19 cellular contexts compared by ENCODE assay signal in the genomic region with DNA sequence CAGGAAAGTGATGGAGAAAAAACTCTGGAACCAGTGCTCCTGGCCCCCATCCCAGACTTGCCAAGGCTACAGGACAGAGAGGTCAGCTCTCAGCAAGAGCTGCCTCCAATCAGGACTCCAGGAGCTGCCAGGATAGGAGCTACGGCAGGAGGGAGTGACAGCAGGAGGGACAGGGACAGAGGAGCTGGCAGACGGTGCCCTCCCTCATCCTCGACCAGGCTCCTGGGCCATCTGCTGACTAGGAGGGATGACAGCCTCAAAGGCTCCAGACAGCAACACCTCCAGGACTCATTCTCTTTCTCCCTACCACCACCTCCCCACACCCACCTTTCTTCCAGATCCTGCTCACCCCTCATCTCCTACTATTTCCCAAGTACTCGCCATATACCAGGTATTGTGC.
"Had no signal": no experiment of that assay in that cellular context is flagged by ENCODE, and none has a peak within 500 bp of the region (broad histone marks: within the 10 kb centered on the region; RNA-seq: fewer than 3 reads in every experiment).

No MANE protein-coding gene starts in this region.

- H3K4me3 ChIP-seq: adrenal gland, ascending aorta, colonic mucosa, dorsolateral prefrontal cortex, esophagus muscularis mucosa, left ventricle myocardium inferior, pancreas, upper lobe of right lung had no signal

- H3K36me3 ChIP-seq: adrenal gland, ascending aorta, brain microvascular endothelial cell, colonic mucosa, esophagus muscularis mucosa, left ventricle myocardium inferior, pancreas, upper lobe of right lung had no signal

- H3K4me1 ChIP-seq: adrenal gland, ascending aorta, colonic mucosa, esophagus muscularis mucosa, left ventricle myocardium inferior, pancreas, upper lobe of right lung had no signal

- DNase-seq: activated CD4-positive, alpha-beta T cell treated with anti-CD3 and anti-CD28 coated beads, Interleukin-2, amount 50 U/mL, for 4 hours; activated CD8-positive, alpha-beta memory T cell treated with anti-CD3 and anti-CD28 coated beads, Interleukin-2, amount 50 U/mL, for 48 hours; activated naive CD4-positive, alpha-beta T cell; activated T-cell treated with anti-CD3 and anti-CD28 coated beads, Interleukin-2, amount 50 U/mL, for 4 hours; adrenal gland; brain microvascular endothelial cell; colonic mucosa; hippocampal formation; kidney glomerular epithelial cell; left ventricle myocardium inferior; natural killer cell; pancreas; right cardiac atrium; stimulated activated CD4-positive, alpha-beta T cell treated with anti-CD3 and anti-CD28 coated beads, Interleukin-4, amount 100 ng/mL, for 24 hours; stimulated activated naive CD8-positive, alpha-beta T cell treated with anti-CD3 and anti-CD28 coated beads, Interleukin-15, Interleukin-2, amounts not matched to agents 100 U/mL and 50 U/mL, for 24 hours; upper lobe of right lung had no signal

- H3K27me3 ChIP-seq: adrenal gland, ascending aorta, brain microvascular endothelial cell, colonic mucosa, dorsolateral prefrontal cortex, pancreas had no signal

- H3K27ac ChIP-seq: adrenal gland, ascending aorta, brain microvascular endothelial cell, colonic mucosa, esophagus muscularis mucosa, left ventricle myocardium inferior, pancreas, upper lobe of right lung had no signal

- H3K9me3 ChIP-seq: adrenal gland, ascending aorta, colonic mucosa, esophagus muscularis mucosa, left ventricle myocardium inferior, pancreas, upper lobe of right lung had no signal

- ATAC-seq: activated T-cell treated with anti-CD3 and anti-CD28 coated beads, Interleukin-2, amount 50 U/mL, for 4 hours; natural killer cell; pancreas; right cardiac atrium; stimulated activated naive CD8-positive, alpha-beta T cell treated with anti-CD3 and anti-CD28 coated beads, Interleukin-15, Interleukin-2, amounts not matched to agents 100 U/mL and 50 U/mL, for 24 hours; upper lobe of right lung had no signal
